In genomic region chr1:179968994-179969919, GRCh38 we compare ENCODE assay signal across 13 cellular contexts. TPM values are rescaled to one million over a fixed set of nuclear protein-coding genes. Genes with fewer than 3 reads are reported as not detected.
DNase-seq lines count a peak whose midpoint lies in the region; ATAC-seq, FAIRE-seq and TF ChIP-seq lines count a peak whose summit lies in the region.
"Had no signal": no experiment of that assay in that cellular context is flagged by ENCODE, and none has a peak within 500 bp of the region (broad histone marks: within the 10 kb centered on the region; RNA-seq: fewer than 3 reads in every experiment).

No MANE protein-coding gene starts in this region.

- FAIRE-seq in GM19239 (lab: Jason Lieb, UNC): no peak

- peaks cover 34% of the 10 kb centered on the region for H3K36me3 Mint-ChIP-seq in activated T-cell treated with anti-CD3 and anti-CD28 coated beads, Interleukin-2, amount 50 U/mL, for 24 hours (ENCODE audit: low read depth)
- H3K36me3 Mint-ChIP-seq in chondrocyte (ENCODE audit: low read depth): no peaks in the 10 kb centered on the region

- 64 to 70% methylated on average over 8 of the region's 8 CpGs for WGBS in lung, 2 donors
- WGBS in thyroid gland, 2 donors: 67 to 82% methylated on average over 5 to 7 of the region's 8 CpGs

- H3K9me3 ChIP-seq in lung (ENCODE audit: control insufficient read depth in 2 of 2, insufficient read depth in 1 of 2, low read length in 1 of 2) (no peaks in the 10 kb centered on the region), thyroid gland (no peaks in the 10 kb centered on the region)
- H3K9me3 ChIP-seq in effector memory CD4-positive, alpha-beta T cell (ENCODE audit: control insufficient read depth, low read length): no peaks in the 10 kb centered on the region

- H3K27ac ChIP-seq in lung (ENCODE audit: low read depth in 1 of 2, low read length in 1 of 2): peak overlapping the region; percentile 39 to 70
- H3K27ac ChIP-seq in thyroid gland: peak overlapping the region; percentile 52 to 73 (median 69)
- no peak overlapping the region for H3K27ac ChIP-seq in effector memory CD4-positive, alpha-beta T cell (ENCODE audit: insufficient read depth, low read length, poor library complexity, severe bottlenecking)

- no peak overlapping the region for H3K4me3 Mint-ChIP-seq in activated T-cell treated with anti-CD3 and anti-CD28 coated beads, Interleukin-2, amount 50 U/mL, for 24 hours
- H3K4me3 Mint-ChIP-seq in chondrocyte (ENCODE audit: unreplicated experiment): no peak overlapping the region

- H3K4me1 ChIP-seq in lung (ENCODE audit: control insufficient read depth in 2 of 2, insufficient read depth in 2 of 2, low read length in 2 of 2): peaks cover 7 to 21% of the 10 kb centered on the region in 2 donors
- H3K4me1 ChIP-seq in thyroid gland: peaks cover 0 to 29% of the 10 kb centered on the region in 2 donors
- peaks cover 5% of the 10 kb centered on the region for H3K4me1 ChIP-seq in effector memory CD4-positive, alpha-beta T cell (ENCODE audit: control insufficient read depth, insufficient read depth, low read length, poor library complexity, severe bottlenecking)

- H3K27ac Mint-ChIP-seq in activated T-cell treated with anti-CD3 and anti-CD28 coated beads, Interleukin-2, amount 50 U/mL, for 24 hours: peak overlapping the region; percentile 59
- peak overlapping the region; percentile 62 for H3K27ac Mint-ChIP-seq in chondrocyte (ENCODE audit: unreplicated experiment)

- intact Hi-C loops in thyroid gland (cut with DNase I): no loop called here

- H3K27me3 ChIP-seq in lung (ENCODE audit: control insufficient read depth, insufficient read depth) (no peaks in the 10 kb centered on the region), thyroid gland (no peaks in the 10 kb centered on the region)
- no peaks in the 10 kb centered on the region for H3K27me3 ChIP-seq in effector memory CD4-positive, alpha-beta T cell (replicated peaks; ENCODE audit: control insufficient read depth, insufficient read depth, low read length, poor library complexity, severe bottlenecking)

- ATAC-seq in lung (ENCODE audit: insufficient read depth, low FRiP score) (no peak), HG03378 (IDR thresholded peaks at IDR 0.05; ENCODE audit: unreplicated experiment) (no peak)

- no peak for TF ChIP-seq POLR2A in thyroid gland (IDR thresholded peaks at IDR 0.05)

- no peaks in the 10 kb centered on the region for H3K36me3 ChIP-seq in lung (ENCODE audit: control insufficient read depth in 2 of 2, insufficient read depth in 2 of 2, low read length in 2 of 2)
- no peaks in the 10 kb centered on the region for H3K36me3 ChIP-seq in thyroid gland
- no peaks in the 10 kb centered on the region for H3K36me3 ChIP-seq in effector memory CD4-positive, alpha-beta T cell (ENCODE audit: control insufficient read depth, insufficient read depth, low read length)

- H3K4me1 Mint-ChIP-seq in activated T-cell treated with anti-CD3 and anti-CD28 coated beads, Interleukin-2, amount 50 U/mL, for 24 hours (ENCODE audit: low read depth): peaks cover 58% of the 10 kb centered on the region
- H3K4me1 Mint-ChIP-seq in chondrocyte (ENCODE audit: low read depth): peaks cover 44% of the 10 kb centered on the region

- no peak for DNase-seq in activated T-cell treated with anti-CD3 and anti-CD28 coated beads, Interleukin-2, amount 50 U/mL, for 24 hours
- DNase-seq in activated T-cell treated with anti-CD3 and anti-CD28 coated beads, Interleukin-2, amount 50 U/mL, for 48 hours: no peak
- DNase-seq in chondrocyte (ENCODE audit: low spot score) (no peak), lung (ENCODE audit: low spot score) (no peak), thyroid gland (no peak), GM19239 (ENCODE audit: insufficient read length, low spot score) (no peak)
- no peak for DNase-seq in effector memory CD4-positive, alpha-beta T cell
- DNase-seq: activated CD4-positive, CD25-positive, alpha-beta regulatory T cell; activated naive CD4-positive, alpha-beta T cell treated with Interleukin-2 at 50 U/mL for 16 hours; KG1; NCI-H446 treated with DMSO at 0.1 percent for 48 hours; SHP77 treated with DMSO at 0.1 percent for 48 hours had no signal

- no peaks in the 10 kb centered on the region for H3K27me3 Mint-ChIP-seq in activated T-cell treated with anti-CD3 and anti-CD28 coated beads, Interleukin-2, amount 50 U/mL, for 24 hours
- H3K27me3 Mint-ChIP-seq in chondrocyte (ENCODE audit: low read depth): no peaks in the 10 kb centered on the region

- no peak for TF ChIP-seq CTCF in chondrocyte (IDR thresholded peaks at IDR 0.05)
- TF ChIP-seq CTCF in lung (IDR thresholded peaks at IDR 0.05; ENCODE audit: control extremely low read depth, extremely low read depth): no peak
- TF ChIP-seq CTCF in thyroid gland (IDR thresholded peaks at IDR 0.05): no peak

- H3K4me3 ChIP-seq in lung (no peak overlapping the region), thyroid gland (replicated peaks in 1 of 3) (no peak overlapping the region)
- no peak overlapping the region for H3K4me3 ChIP-seq in effector memory CD4-positive, alpha-beta T cell (ENCODE audit: insufficient read depth, low read depth, low read length, poor library complexity, severe bottlenecking)

- no peaks in the 10 kb centered on the region for H3K9me3 Mint-ChIP-seq in activated T-cell treated with anti-CD3 and anti-CD28 coated beads, Interleukin-2, amount 50 U/mL, for 24 hours
- no peaks in the 10 kb centered on the region for H3K9me3 Mint-ChIP-seq in chondrocyte (ENCODE audit: low read depth)

RNA-seq across cellular contexts. Expression of gene CEP350, which starts 14.6 kb away (rescaled TPM):
- 34.0 to 45.0 TPM (median 36.2 TPM) in 3 replicates for total RNA-seq in chondrocyte
- total RNA-seq in lung: 10 to 100 TPM; 35.3 to 89.8 TPM
- polyA plus RNA-seq in lung: 10 to 100 TPM in 1 of 2 donors, 1 to 10 TPM in 1; 4.3 to 10.7 TPM
- 10 to 100 TPM; 58.3 to 78.1 (median 65.2) TPM for total RNA-seq in thyroid gland
